ENCODE assay signal across 8 cellular contexts in genomic region chr11:119315139-119316016, GRCh38. TPM values are rescaled to one million over a fixed set of nuclear protein-coding genes. Genes with fewer than 3 reads are reported as not detected.
A peak's percentile ranks its signal among the peaks of the same experiment; 100 is the strongest.
DNase-seq lines count a peak whose midpoint lies in the region; ATAC-seq and TF ChIP-seq lines count a peak whose summit lies in the region.

No MANE protein-coding gene starts in this region.

- no peak overlapping the region for H3K27ac Mint-ChIP-seq in activated CD8-positive, alpha-beta memory T cell treated with anti-CD3 and anti-CD28 coated beads, Interleukin-2, amount 10 ng/mL, durations not matched to agents 7 days and 5 days
- H3K27ac Mint-ChIP-seq in naive thymus-derived CD4-positive, alpha-beta T cell = peak overlapping the region in 4 of 9 donors; percentile 8 to 65 (median 38)

- H3K4me3 Mint-ChIP-seq in activated CD8-positive, alpha-beta memory T cell treated with anti-CD3 and anti-CD28 coated beads, Interleukin-2, amount 10 ng/mL, durations not matched to agents 7 days and 5 days = peak overlapping the region; percentile 49
- peak overlapping the region; percentile 62 to 83 (median 78) for H3K4me3 Mint-ChIP-seq in naive thymus-derived CD4-positive, alpha-beta T cell

- no peaks in the 10 kb centered on the region for H3K9me3 Mint-ChIP-seq in activated CD8-positive, alpha-beta memory T cell treated with anti-CD3 and anti-CD28 coated beads, Interleukin-2, amount 10 ng/mL, durations not matched to agents 7 days and 5 days (ENCODE audit: low read depth)
- no peaks in the 10 kb centered on the region for H3K9me3 Mint-ChIP-seq in naive thymus-derived CD4-positive, alpha-beta T cell

- peaks cover 0 to 6% of the 10 kb centered on the region in 2 donors for H3K27me3 ChIP-seq in naive thymus-derived CD4-positive, alpha-beta T cell (ENCODE audit: control insufficient read depth in 2 of 2, insufficient read depth in 2 of 2, low read length in 2 of 2)
- peaks cover 17% of the 10 kb centered on the region for H3K27me3 ChIP-seq in upper lobe of right lung

- POLR2A ChIA-PET in naive thymus-derived CD4-positive, alpha-beta T cell (lab: Charles Lee) = interaction anchor here (1.1 to 1.8 kb wide), 3 partner anchors 9 to 248 kb away, joined by 3 to 8 read pairs (median 7); partner anchors contain the start of gene VPS11
- POLR2A ChIA-PET in HEK293T (lab: Yijun Ruan, JAX) = interaction anchor here (1.1 kb wide), 1 partner anchor 9 kb away, joined by 3 read pairs; no protein-coding TSS in a partner anchor

- CTCF ChIA-PET in activated CD8-positive, alpha-beta memory T cell treated with anti-CD3 and anti-CD28 coated beads, Interleukin-2, amount 10 ng/mL, durations not matched to agents 7 days and 5 days (lab: Charles Lee) = interaction anchor here (0.6 to 5.0 kb wide), 13 partner anchors 8 to 250 kb away, joined by 3 to 19 read pairs (median 5); partner anchors contain the start of gene CBL
- CTCF ChIA-PET in naive thymus-derived CD4-positive, alpha-beta T cell (lab: Charles Lee) = interaction anchor here (1.3 to 1.5 kb wide), 4 partner anchors 8 to 119 kb away, joined by 4 to 8 read pairs (median 4); no protein-coding TSS in a partner anchor
- CTCF ChIA-PET in HEK293T (lab: Yijun Ruan, JAX) = interaction anchor here (0.6 to 1.1 kb wide), 3 partner anchors 23 to 406 kb away, joined by 3 to 4 read pairs (median 3); no protein-coding TSS in a partner anchor

- peaks cover 0 to 4% (median 0%) of the 10 kb centered on the region in 3 experiments for H3K36me3 ChIP-seq in naive thymus-derived CD4-positive, alpha-beta T cell (ENCODE audit: control insufficient read depth in 2 of 3, insufficient read depth in 3 of 3, low read length in 3 of 3)
- H3K36me3 ChIP-seq in upper lobe of right lung = no peaks in the 10 kb centered on the region

- DNase-seq in EL = peak; percentile 45
- DNase-seq in NCI-H1105 (lab: John Stamatoyannopoulos, UW) = peak; percentile 88
- no peak for DNase-seq in activated CD8-positive, alpha-beta memory T cell treated with anti-CD3 and anti-CD28 coated beads, Interleukin-2, amount 10 ng/mL, durations not matched to agents 7 days and 5 days
- DNase-seq in naive thymus-derived CD4-positive, alpha-beta T cell = peak in 6 of 9 donors; percentile 36 to 55 (median 52)
- no peak for DNase-seq in upper lobe of right lung
- DNase-seq in HuH-7 (ENCODE audit: low spot score) = no peak
- no peak for DNase-seq in HEK293T (ENCODE audit: extremely low spot score)

- no peaks in the 10 kb centered on the region for H3K9me3 ChIP-seq in naive thymus-derived CD4-positive, alpha-beta T cell (ENCODE audit: control insufficient read depth in 2 of 3, low read length in 3 of 3)
- no peaks in the 10 kb centered on the region for H3K9me3 ChIP-seq in upper lobe of right lung

- H3K36me3 Mint-ChIP-seq in activated CD8-positive, alpha-beta memory T cell treated with anti-CD3 and anti-CD28 coated beads, Interleukin-2, amount 10 ng/mL, durations not matched to agents 7 days and 5 days = no peaks in the 10 kb centered on the region
- H3K36me3 Mint-ChIP-seq in naive thymus-derived CD4-positive, alpha-beta T cell = no peaks in the 10 kb centered on the region

- H3K4me1 Mint-ChIP-seq in activated CD8-positive, alpha-beta memory T cell treated with anti-CD3 and anti-CD28 coated beads, Interleukin-2, amount 10 ng/mL, durations not matched to agents 7 days and 5 days = peaks cover 25% of the 10 kb centered on the region
- peaks cover 0 to 28% (median 19%) of the 10 kb centered on the region in 7 donors for H3K4me1 Mint-ChIP-seq in naive thymus-derived CD4-positive, alpha-beta T cell

- H3K4me3 ChIP-seq in naive thymus-derived CD4-positive, alpha-beta T cell (ENCODE audit: low read length) = peak overlapping the region; percentile 69
- H3K4me3 ChIP-seq in upper lobe of right lung = peak overlapping the region; percentile 57

- H3K4me1 ChIP-seq in naive thymus-derived CD4-positive, alpha-beta T cell (ENCODE audit: control insufficient read depth in 2 of 2, insufficient read depth in 2 of 2, low read length in 2 of 2) = peaks cover 10 to 21% of the 10 kb centered on the region in 2 donors
- H3K4me1 ChIP-seq in upper lobe of right lung = peaks cover 21% of the 10 kb centered on the region

- peak overlapping the region; percentile 28 for H3K27ac ChIP-seq in naive thymus-derived CD4-positive, alpha-beta T cell (ENCODE audit: low read depth, low read length)
- peak overlapping the region; percentile 78 for H3K27ac ChIP-seq in upper lobe of right lung

- peak; percentile 40 for ATAC-seq in activated CD8-positive, alpha-beta memory T cell treated with anti-CD3 and anti-CD28 coated beads, Interleukin-2, amount 10 ng/mL, durations not matched to agents 7 days and 5 days
- ATAC-seq in esophagus mucosa = peak; percentile 4
- ATAC-seq in naive thymus-derived CD4-positive, alpha-beta T cell = peak; percentile 75
- peak; percentile 19 for ATAC-seq in upper lobe of right lung

- intact Hi-C loops in naive thymus-derived CD4-positive, alpha-beta T cell (cut with micrococcal nuclease) = loop anchor here in 1 of 2 donors (1.0 kb wide), 2 partner anchors 8 to 9 kb away; no protein-coding TSS in a partner anchor
- intact Hi-C loops in upper lobe of right lung (cut with DNase I) = loop anchor here (10.0 kb wide), 1 partner anchor 111 kb away; the partner anchor contains the start of gene CBL

- peaks cover 34% of the 10 kb centered on the region for H3K27me3 Mint-ChIP-seq in activated CD8-positive, alpha-beta memory T cell treated with anti-CD3 and anti-CD28 coated beads, Interleukin-2, amount 10 ng/mL, durations not matched to agents 7 days and 5 days
- peaks cover 5 to 45% (median 18%) of the 10 kb centered on the region in 5 donors for H3K27me3 Mint-ChIP-seq in naive thymus-derived CD4-positive, alpha-beta T cell

- no peak for TF ChIP-seq CTCF in upper lobe of right lung (IDR thresholded peaks at IDR 0.05)

TF ChIP-seq in HEK293T, 16 proteins besides CTCF, POLR2A, EP300 and RAD21:
- no peak for TF ChIP-seq ZNF384 (IDR thresholded peaks at IDR 0.05)
- TF ChIP-seq HDGF (IDR thresholded peaks at IDR 0.05; ENCODE audit: borderline replicate concordance) = no peak
- no peak for TF ChIP-seq PKNOX1 (IDR thresholded peaks at IDR 0.05)
- no peak for TF ChIP-seq FOXM1 (IDR thresholded peaks at IDR 0.05; ENCODE audit: borderline replicate concordance)
- no peak for TF ChIP-seq ELF4 (IDR thresholded peaks at IDR 0.05)
- TF ChIP-seq CTBP1 (IDR thresholded peaks at IDR 0.05; ENCODE audit: borderline replicate concordance) = no peak
TF ChIP-seq in HEK293T: peak in this region for 0.

RNA-seq across cellular contexts. Expression of gene MCAM, which starts 1.6 kb away (rescaled TPM):
- 1 to 10 TPM; 2.5 to 3.9 TPM for total RNA-seq in activated CD8-positive, alpha-beta memory T cell treated with anti-CD3 and anti-CD28 coated beads, Interleukin-2, amount 10 ng/mL, durations not matched to agents 7 days and 5 days
- total RNA-seq in esophagus mucosa (25.0 TPM), upper lobe of right lung (134 TPM)
- total RNA-seq in naive thymus-derived CD4-positive, alpha-beta T cell = 1 to 10 TPM in 2 of 5 experiments, under 1 TPM in 3; 0.08 to 5.1 (median 0.73) TPM
- under 1 TPM in 1 of 2 donors, not detected in 1; 0.26 TPM for polyA plus RNA-seq in naive thymus-derived CD4-positive, alpha-beta T cell

RNA-seq across cellular contexts. Expression of gene RNF26, which starts 18.9 kb away (rescaled TPM):
- 10 to 100 TPM; 38.7 to 42.1 TPM for total RNA-seq in activated CD8-positive, alpha-beta memory T cell treated with anti-CD3 and anti-CD28 coated beads, Interleukin-2, amount 10 ng/mL, durations not matched to agents 7 days and 5 days
- 22.2 TPM for total RNA-seq in esophagus mucosa
- 10 to 100 TPM; 16.9 to 28.3 (median 18.9) TPM for total RNA-seq in naive thymus-derived CD4-positive, alpha-beta T cell
- polyA plus RNA-seq in naive thymus-derived CD4-positive, alpha-beta T cell = 10 to 100 TPM; 50.3 to 59.1 TPM
- total RNA-seq in upper lobe of right lung = 23.2 TPM

RNA-seq across cellular contexts. Expression of gene C1QTNF5, which starts 25.3 kb away (rescaled TPM):
- not detected for total RNA-seq in activated CD8-positive, alpha-beta memory T cell treated with anti-CD3 and anti-CD28 coated beads, Interleukin-2, amount 10 ng/mL, durations not matched to agents 7 days and 5 days
- total RNA-seq in esophagus mucosa (2.0 TPM), upper lobe of right lung (47.6 TPM)
- total RNA-seq in naive thymus-derived CD4-positive, alpha-beta T cell = not detected
- polyA plus RNA-seq in naive thymus-derived CD4-positive, alpha-beta T cell = not detected

RNA-seq across cellular contexts. Expression of gene MFRP, which starts 31.1 kb away (rescaled TPM):
- not detected for total RNA-seq in activated CD8-positive, alpha-beta memory T cell treated with anti-CD3 and anti-CD28 coated beads, Interleukin-2, amount 10 ng/mL, durations not matched to agents 7 days and 5 days
- not detected for total RNA-seq in esophagus mucosa
- not detected for total RNA-seq in naive thymus-derived CD4-positive, alpha-beta T cell
- polyA plus RNA-seq in naive thymus-derived CD4-positive, alpha-beta T cell = not detected
- not detected for total RNA-seq in upper lobe of right lung

Comparison
In these comparisons a context has a peak if more than half of its experiments do, and no peak if none do; other contexts are left out.
1. DNase-seq: peak in EL (single experiment), NCI-H1105 (single experiment) and naive thymus-derived CD4-positive, alpha-beta T cell (6 of 9); none in activated CD8-positive, alpha-beta memory T cell treated with anti-CD3 and anti-CD28 coated beads, Interleukin-2, amount 10 ng/mL, durations not matched to agents 7 days and 5 days (single experiment), upper lobe of right lung (single experiment), HuH-7 (single experiment) and HEK293T (single experiment).
2. ATAC-seq: peak in every context shown above with its lines; median percentile 75 in naive thymus-derived CD4-positive, alpha-beta T cell; 40 in activated CD8-positive, alpha-beta memory T cell treated with anti-CD3 and anti-CD28 coated beads, Interleukin-2, amount 10 ng/mL, durations not matched to agents 7 days and 5 days; 19 in upper lobe of right lung; 4 in esophagus mucosa.
3. RNA of gene C1QTNF5, which starts 25.3 kb away (total RNA-seq): 47.6 TPM in upper lobe of right lung (single experiment); 2.0 TPM in esophagus mucosa (single experiment), not detected in activated CD8-positive, alpha-beta memory T cell treated with anti-CD3 and anti-CD28 coated beads, Interleukin-2, amount 10 ng/mL, durations not matched to agents 7 days and 5 days and not detected in naive thymus-derived CD4-positive, alpha-beta T cell; every median in the first group is over 10 times any median in the second.